8 cellular contexts compared by ENCODE assay signal in the genomic region with DNA sequence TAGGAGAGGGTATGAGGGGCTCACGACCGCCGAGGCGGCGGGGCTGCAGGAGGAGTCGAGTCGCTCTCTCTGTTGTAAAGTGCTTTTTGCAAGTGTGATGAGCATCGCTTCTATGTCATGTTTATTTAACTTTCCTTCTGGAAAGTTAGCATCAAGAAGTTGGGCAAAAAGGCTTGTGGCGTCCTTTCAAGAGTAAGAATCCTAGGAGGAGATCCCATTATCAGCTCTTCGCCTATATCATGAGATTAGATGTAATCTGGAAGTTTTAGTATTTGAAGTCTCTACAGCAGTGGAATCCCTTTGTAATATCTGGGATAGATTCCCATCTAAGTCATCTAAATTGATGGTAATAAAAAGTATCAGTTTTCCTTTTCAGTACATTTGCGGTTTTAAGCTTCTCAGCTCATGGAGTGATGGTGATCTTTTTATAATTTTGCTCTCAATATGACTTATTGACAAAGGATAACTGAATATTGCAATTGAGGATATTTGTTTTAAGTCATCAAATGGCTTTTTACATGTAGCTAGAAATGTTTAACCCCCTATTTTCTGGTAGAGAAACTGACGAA. TPM values are rescaled to one million over a fixed set of nuclear protein-coding genes. Genes with fewer than 3 reads are reported as not detected.
DNase-seq lines count a peak whose midpoint lies in the region; ATAC-seq and TF ChIP-seq lines count a peak whose summit lies in the region.

No MANE protein-coding gene starts in this region.

- H3K9me3 ChIP-seq in BE2C (no peaks in the 10 kb centered on the region), colonic mucosa (no peaks in the 10 kb centered on the region)
- H3K9me3 ChIP-seq in naive thymus-derived CD4-positive, alpha-beta T cell (ENCODE audit: control insufficient read depth in 2 of 3, low read length in 3 of 3): no peaks in the 10 kb centered on the region

- H3K4me3 ChIP-seq in BE2C (ENCODE audit: low read depth, low read length): peak overlapping the region; percentile 79
- H3K4me3 ChIP-seq in colonic mucosa: peak overlapping the region; percentile 88
- peak overlapping the region; percentile 66 for H3K4me3 ChIP-seq in naive thymus-derived CD4-positive, alpha-beta T cell (ENCODE audit: low read length)

- H3K36me3 Mint-ChIP-seq in naive thymus-derived CD4-positive, alpha-beta T cell: no peaks in the 10 kb centered on the region

- no peak for ATAC-seq in naive thymus-derived CD4-positive, alpha-beta T cell
- ATAC-seq in GM19351 (IDR thresholded peaks at IDR 0.05; ENCODE audit: unreplicated experiment) (no peak), GM21737 (IDR thresholded peaks at IDR 0.05; ENCODE audit: unreplicated experiment) (no peak)

- H3K4me3 Mint-ChIP-seq in naive thymus-derived CD4-positive, alpha-beta T cell: peak overlapping the region; percentile 76 to 90 (median 86)

- H3K36me3 ChIP-seq in BE2C (no peaks in the 10 kb centered on the region), colonic mucosa (no peaks in the 10 kb centered on the region)
- H3K36me3 ChIP-seq in naive thymus-derived CD4-positive, alpha-beta T cell (ENCODE audit: control insufficient read depth in 2 of 3, insufficient read depth in 3 of 3, low read length in 3 of 3): no peaks in the 10 kb centered on the region

- peaks cover 36 to 77% (median 58%) of the 10 kb centered on the region in 7 donors for H3K4me1 Mint-ChIP-seq in naive thymus-derived CD4-positive, alpha-beta T cell

- no peaks in the 10 kb centered on the region for H3K27me3 Mint-ChIP-seq in naive thymus-derived CD4-positive, alpha-beta T cell

- H3K27me3 ChIP-seq in BE2C (peaks cover 20% of the 10 kb centered on the region), colonic mucosa (no peaks in the 10 kb centered on the region)
- H3K27me3 ChIP-seq in naive thymus-derived CD4-positive, alpha-beta T cell (ENCODE audit: control insufficient read depth in 2 of 2, insufficient read depth in 2 of 2, low read length in 2 of 2): no peaks in the 10 kb centered on the region

- no peak for DNase-seq in BE2C
- DNase-seq in LHCN-M2 (ENCODE audit: low read depth): peak; percentile 58
- DNase-seq in colonic mucosa: no peak
- DNase-seq in naive thymus-derived CD4-positive, alpha-beta T cell: no peak
- DNase-seq in DMS 273 (lab: John Stamatoyannopoulos, UW; ENCODE audit: unreplicated experiment): no peak
- DNase-seq in RPMI8226: no peak

- intact Hi-C loops in colonic mucosa (cut with DNase I): loop anchor here (10.0 kb wide), 1 partner anchor 65 kb away; no protein-coding TSS in a partner anchor
- intact Hi-C loops in naive thymus-derived CD4-positive, alpha-beta T cell (cut with micrococcal nuclease): loop anchor here (2.0 kb wide), 3 partner anchors 21 to 157 kb away; no protein-coding TSS in a partner anchor

- H3K9me3 Mint-ChIP-seq in naive thymus-derived CD4-positive, alpha-beta T cell: peaks cover 0 to 4% (median 0%) of the 10 kb centered on the region in 11 donors

- CTCF ChIA-PET in naive thymus-derived CD4-positive, alpha-beta T cell (lab: Charles Lee): interaction anchor here (0.9 to 1.7 kb wide), 3 partner anchors 86 to 157 kb away, joined by 3 read pairs; no protein-coding TSS in a partner anchor

- peak overlapping the region; percentile 94 for H3K27ac ChIP-seq in colonic mucosa
- H3K27ac ChIP-seq in naive thymus-derived CD4-positive, alpha-beta T cell (ENCODE audit: low read depth, low read length): peak overlapping the region; percentile 73

- no peaks in the 10 kb centered on the region for H3K4me1 ChIP-seq in BE2C
- peaks cover 10% of the 10 kb centered on the region for H3K4me1 ChIP-seq in colonic mucosa
- H3K4me1 ChIP-seq in naive thymus-derived CD4-positive, alpha-beta T cell (ENCODE audit: control insufficient read depth in 2 of 2, insufficient read depth in 2 of 2, low read length in 2 of 2): peaks cover 15 to 23% of the 10 kb centered on the region in 2 donors

- no peak for TF ChIP-seq CTCF in BE2C (IDR thresholded peaks at IDR 0.05; ENCODE audit: low read depth, low read length)
- TF ChIP-seq CTCF in colonic mucosa (IDR thresholded peaks at IDR 0.05): no peak

- H3K27ac Mint-ChIP-seq in naive thymus-derived CD4-positive, alpha-beta T cell: peak overlapping the region in 8 of 9 donors; percentile 7 to 78 (median 59)

- POLR2A ChIA-PET in naive thymus-derived CD4-positive, alpha-beta T cell (lab: Charles Lee): interaction anchor here (1.9 kb wide), 1 partner anchor 163 kb away, joined by 8 read pairs; the partner anchor contains the start of gene HMGB2

- peak overlapping the region; percentile 71 to 85 for H3K9ac ChIP-seq in colonic mucosa (ENCODE audit: low read depth in 2 of 2, low read length in 2 of 2)

RNA-seq across cellular contexts. Expression of gene GALNT7, which starts 1.7 kb away (rescaled TPM):
- polyA plus RNA-seq in BE2C (2012; ENCODE audit: insufficient read depth, insufficient read length, low read depth): 2.4 TPM
- total RNA-seq in LHCN-M2 (2014; rRNA removed) (94.9 and 119 TPM in 2 replicates), colonic mucosa (100 to 1,000 TPM in 1 of 2 donors, 10 to 100 TPM in 1; 83.5 to 138 TPM)
- polyA plus RNA-seq in LHCN-M2 (2012): 25.7 TPM
- 10 to 100 TPM; 10.2 to 24.1 (median 21.2) TPM for total RNA-seq in naive thymus-derived CD4-positive, alpha-beta T cell
- polyA plus RNA-seq in naive thymus-derived CD4-positive, alpha-beta T cell: 1 to 10 TPM; 8.3 to 9.4 TPM
